In the genomic region with DNA sequence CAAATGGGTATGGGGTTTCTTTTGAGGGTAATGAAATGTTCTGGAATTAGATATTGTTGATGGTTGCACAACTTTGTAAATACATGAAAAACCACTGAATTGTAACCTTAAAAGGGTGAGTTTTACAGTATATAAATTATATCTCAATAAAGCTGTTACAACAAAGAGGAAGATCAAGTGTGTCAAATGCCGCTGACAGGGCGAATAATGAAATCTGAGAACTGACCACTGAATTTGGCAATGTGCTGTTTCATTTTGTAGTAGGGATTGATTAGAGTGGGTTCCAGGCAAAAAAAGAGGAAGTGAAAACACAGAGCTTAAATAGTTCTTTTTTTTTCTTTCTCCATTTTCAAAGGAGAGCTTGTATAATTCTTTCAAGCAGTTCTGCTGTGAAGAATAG, we compare ENCODE assay signal across 10 cellular contexts.
DNase-seq lines count a peak whose midpoint lies in the region; ATAC-seq and TF ChIP-seq lines count a peak whose summit lies in the region.
"Had no signal": no experiment of that assay in that cellular context is flagged by ENCODE, and none has a peak within 500 bp of the region (broad histone marks: within the 10 kb centered on the region; RNA-seq: fewer than 3 reads in every experiment).

No MANE protein-coding gene starts in this region.

- H3K27me3 ChIP-seq in uterus: no peaks in the 10 kb centered on the region

- H3K4me3 Mint-ChIP-seq in CD14-positive monocyte: peak overlapping the region; percentile 58 to 76
- peak overlapping the region; percentile 59 for H3K4me3 Mint-ChIP-seq in dendritic cell treated with granulocyte-macrophage colony-stimulating factor and Interleukin-4, amounts not matched to agents 40 ng/mL and 50 ng/mL, for 4 days
- H3K4me3 Mint-ChIP-seq in T-helper 2 cell treated with Interferon-gamma antibody and Interleukin-4, amounts not matched to agents 5 μg/mL and 100 μg/mL, for 36 hours: no peak overlapping the region
- H3K4me3 Mint-ChIP-seq: activated CD4-positive, alpha-beta T cell treated with anti-CD3 and anti-CD28 coated beads, Interleukin-2, amount 10 ng/mL, durations not matched to agents 7 days and 5 days had no signal

- H3K4me1 ChIP-seq in uterus: no peaks in the 10 kb centered on the region

- H3K27me3 Mint-ChIP-seq in CD14-positive monocyte (ENCODE audit: low read depth in 3 of 3): peaks cover 0 to 3% (median 0%) of the 10 kb centered on the region in 3 donors
- no peaks in the 10 kb centered on the region for H3K27me3 Mint-ChIP-seq in dendritic cell treated with granulocyte-macrophage colony-stimulating factor and Interleukin-4, amounts not matched to agents 40 ng/mL and 50 ng/mL, for 4 days
- H3K27me3 Mint-ChIP-seq in T-helper 2 cell treated with Interferon-gamma antibody and Interleukin-4, amounts not matched to agents 5 μg/mL and 100 μg/mL, for 36 hours (ENCODE audit: low read depth): peaks cover 2% of the 10 kb centered on the region

- DNase-seq in CD14-positive monocyte (ENCODE audit: low spot score) (peak; percentile 60), uterus (no peak), posterior cingulate gyrus (no peak)
- no peak for DNase-seq in T-helper 2 cell treated with Interferon-gamma antibody and Interleukin-4, amounts not matched to agents 5 μg/mL and 100 μg/mL, for 36 hours (ENCODE audit: low spot score)
- no peak for DNase-seq in stimulated activated CD4-positive, alpha-beta T cell treated with anti-CD3 and anti-CD28 coated beads, Interleukin-15, amount 100 ng/mL, for 24 hours
- DNase-seq: activated CD4-positive, alpha-beta T cell treated with anti-CD3 and anti-CD28 coated beads, Interleukin-2, amount 10 ng/mL, durations not matched to agents 7 days and 5 days; IMR-90 had no signal

- ATAC-seq in GM21381 (IDR thresholded peaks at IDR 0.05; ENCODE audit: unreplicated experiment) (peak; percentile 93), HG03432 (IDR thresholded peaks at IDR 0.05; ENCODE audit: unreplicated experiment) (peak; percentile 95)

- no peaks in the 10 kb centered on the region for H3K9me3 Mint-ChIP-seq in CD14-positive monocyte
- H3K9me3 Mint-ChIP-seq in dendritic cell treated with granulocyte-macrophage colony-stimulating factor and Interleukin-4, amounts not matched to agents 40 ng/mL and 50 ng/mL, for 4 days: no peaks in the 10 kb centered on the region
- H3K9me3 Mint-ChIP-seq in T-helper 2 cell treated with Interferon-gamma antibody and Interleukin-4, amounts not matched to agents 5 μg/mL and 100 μg/mL, for 36 hours: no peaks in the 10 kb centered on the region
- H3K9me3 Mint-ChIP-seq: activated CD4-positive, alpha-beta T cell treated with anti-CD3 and anti-CD28 coated beads, Interleukin-2, amount 10 ng/mL, durations not matched to agents 7 days and 5 days had no signal

- TF ChIP-seq POLR2A in uterus (IDR thresholded peaks at IDR 0.05): no peak

- intact Hi-C loops in CD14-positive monocyte (cut with micrococcal nuclease): no loop called here
- intact Hi-C loops in dendritic cell treated with granulocyte-macrophage colony-stimulating factor and Interleukin-4, amounts not matched to agents 40 ng/mL and 50 ng/mL, for 4 days (cut with micrococcal nuclease): loop anchor here (2.0 to 10.0 kb wide), 2 partner anchors 36 to 96 kb away; no protein-coding TSS in a partner anchor
- intact Hi-C loops in uterus (cut with DNase I; ENCODE audit: low total_unique reads): no loop called here
- intact Hi-C loops in posterior cingulate gyrus (cut with DNase I): no loop called here

- peaks cover 43% of the 10 kb centered on the region for H3K4me1 Mint-ChIP-seq in CD14-positive monocyte
- H3K4me1 Mint-ChIP-seq in dendritic cell treated with granulocyte-macrophage colony-stimulating factor and Interleukin-4, amounts not matched to agents 40 ng/mL and 50 ng/mL, for 4 days (ENCODE audit: low read depth): peaks cover 25% of the 10 kb centered on the region
- H3K4me1 Mint-ChIP-seq in T-helper 2 cell treated with Interferon-gamma antibody and Interleukin-4, amounts not matched to agents 5 μg/mL and 100 μg/mL, for 36 hours (ENCODE audit: low read depth): no peaks in the 10 kb centered on the region
- H3K4me1 Mint-ChIP-seq: activated CD4-positive, alpha-beta T cell treated with anti-CD3 and anti-CD28 coated beads, Interleukin-2, amount 10 ng/mL, durations not matched to agents 7 days and 5 days had no signal

- H3K27ac Mint-ChIP-seq in CD14-positive monocyte: peak overlapping the region; percentile 91 to 98 (median 96)
- peak overlapping the region; percentile 83 for H3K27ac Mint-ChIP-seq in dendritic cell treated with granulocyte-macrophage colony-stimulating factor and Interleukin-4, amounts not matched to agents 40 ng/mL and 50 ng/mL, for 4 days
- no peak overlapping the region for H3K27ac Mint-ChIP-seq in T-helper 2 cell treated with Interferon-gamma antibody and Interleukin-4, amounts not matched to agents 5 μg/mL and 100 μg/mL, for 36 hours
- H3K27ac Mint-ChIP-seq: activated CD4-positive, alpha-beta T cell treated with anti-CD3 and anti-CD28 coated beads, Interleukin-2, amount 10 ng/mL, durations not matched to agents 7 days and 5 days had no signal

- H3K36me3 Mint-ChIP-seq in CD14-positive monocyte: no peaks in the 10 kb centered on the region
- H3K36me3 Mint-ChIP-seq in dendritic cell treated with granulocyte-macrophage colony-stimulating factor and Interleukin-4, amounts not matched to agents 40 ng/mL and 50 ng/mL, for 4 days (ENCODE audit: low read depth): no peaks in the 10 kb centered on the region
- no peaks in the 10 kb centered on the region for H3K36me3 Mint-ChIP-seq in T-helper 2 cell treated with Interferon-gamma antibody and Interleukin-4, amounts not matched to agents 5 μg/mL and 100 μg/mL, for 36 hours (ENCODE audit: low read depth)

- no peak overlapping the region for H3K27ac ChIP-seq in uterus

- H3K4me3 ChIP-seq in uterus: no peak overlapping the region

- no peak for TF ChIP-seq CTCF in CD14-positive monocyte (IDR thresholded peaks at IDR 0.05)
- no peak for TF ChIP-seq CTCF in uterus (IDR thresholded peaks at IDR 0.05)

- H3K9me3 ChIP-seq in uterus: no peaks in the 10 kb centered on the region

- no peaks in the 10 kb centered on the region for H3K36me3 ChIP-seq in uterus
